Comparison of ENCODE assay signal across 10 cellular contexts in the genomic region with DNA sequence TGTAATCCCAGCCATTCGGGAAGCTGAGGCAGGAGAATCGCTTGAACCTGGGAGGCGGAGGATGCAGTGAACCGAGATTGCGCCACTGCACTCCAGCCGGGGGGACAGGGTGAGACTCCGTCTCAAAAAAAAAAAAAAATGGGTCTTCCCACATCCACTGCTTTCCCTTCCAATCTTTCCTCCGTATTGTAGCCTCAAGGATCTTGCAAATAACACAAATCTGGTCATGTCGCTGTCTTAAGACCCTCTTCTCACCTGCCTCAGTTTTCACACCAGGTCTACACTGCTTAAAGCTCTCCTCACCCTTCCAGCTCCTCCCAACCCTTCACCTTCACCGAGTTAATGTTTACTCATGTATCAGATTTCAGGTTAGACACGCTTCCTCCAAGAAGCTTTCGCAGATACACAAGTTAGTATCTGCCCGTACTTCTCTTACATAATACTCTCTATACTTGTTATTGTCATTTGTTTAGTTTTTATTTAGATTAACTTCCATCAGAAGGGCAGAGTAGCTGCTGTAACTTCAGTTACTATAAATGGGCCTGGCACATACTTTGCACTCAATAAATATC. TPM values are rescaled to one million over a fixed set of nuclear protein-coding genes. Genes with fewer than 3 reads are reported as not detected.
A peak's percentile ranks its signal among the peaks of the same experiment; 100 is the strongest.
DNase-seq lines count a peak whose midpoint lies in the region; ATAC-seq and TF ChIP-seq lines count a peak whose summit lies in the region.
"Had no signal": no experiment of that assay in that cellular context is flagged by ENCODE, and none has a peak within 500 bp of the region (broad histone marks: within the 10 kb centered on the region; RNA-seq: fewer than 3 reads in every experiment).

No MANE protein-coding gene starts in this region.

- H3K36me3 Mint-ChIP-seq in activated CD8-positive, alpha-beta T cell treated with anti-CD3 and anti-CD28 coated beads, Interleukin-2, amount 10 ng/mL, durations not matched to agents 7 days and 5 days (ENCODE audit: low read depth), result no peaks in the 10 kb centered on the region

- peak; percentile 21 for DNase-seq in Caki2 (ENCODE audit: low read depth)
- DNase-seq in MG63, result no peak
- peak; percentile 60 for DNase-seq in epithelial cell of prostate (ENCODE audit: low read depth, low spot score)
- DNase-seq in NCI-H1694 (lab: John Stamatoyannopoulos, UW), result no peak
- no peak for DNase-seq in KBM-7
- DNase-seq in activated CD8-positive, alpha-beta T cell treated with anti-CD3 and anti-CD28 coated beads, Interleukin-2, amount 10 ng/mL, durations not matched to agents 7 days and 5 days, result no peak

- CTCF ChIA-PET in activated CD8-positive, alpha-beta T cell treated with anti-CD3 and anti-CD28 coated beads, Interleukin-2, amount 10 ng/mL, durations not matched to agents 7 days and 5 days (lab: Charles Lee), result interaction anchor here (0.9 to 1.2 kb wide), 2 partner anchors 9 to 126 kb away, joined by 3 to 4 read pairs; no protein-coding TSS in a partner anchor

- peaks cover 11% of the 10 kb centered on the region for H3K4me1 ChIP-seq in parathyroid adenoma
- H3K4me1 ChIP-seq: prostate gland had no signal

- peak overlapping the region; percentile 60 for H3K4me2 ChIP-seq in parathyroid adenoma (ENCODE audit: low read length)

- no peaks in the 10 kb centered on the region for H3K9me3 ChIP-seq in MG63
- no peaks in the 10 kb centered on the region for H3K9me3 ChIP-seq in parathyroid adenoma (ENCODE audit: control insufficient read depth, low read length)
- H3K9me3 ChIP-seq: prostate gland had no signal

- no peaks in the 10 kb centered on the region for H3K27me3 Mint-ChIP-seq in activated CD8-positive, alpha-beta T cell treated with anti-CD3 and anti-CD28 coated beads, Interleukin-2, amount 10 ng/mL, durations not matched to agents 7 days and 5 days (ENCODE audit: low read depth)

- peaks cover 36% of the 10 kb centered on the region for H3K79me2 ChIP-seq in parathyroid adenoma

- H3K9me3 Mint-ChIP-seq in activated CD8-positive, alpha-beta T cell treated with anti-CD3 and anti-CD28 coated beads, Interleukin-2, amount 10 ng/mL, durations not matched to agents 7 days and 5 days (ENCODE audit: insufficient read depth), result no peaks in the 10 kb centered on the region

- no peak overlapping the region for H3K4me3 Mint-ChIP-seq in activated CD8-positive, alpha-beta T cell treated with anti-CD3 and anti-CD28 coated beads, Interleukin-2, amount 10 ng/mL, durations not matched to agents 7 days and 5 days
- H3K4me3 Mint-ChIP-seq: brain had no signal

- no peak for TF ChIP-seq CTCF in parathyroid adenoma (IDR thresholded peaks at IDR 0.05)

- H3K36me3 ChIP-seq in MG63 (peaks cover 4% of the 10 kb centered on the region), parathyroid adenoma (ENCODE audit: control insufficient read depth, insufficient read depth, low read length) (no peaks in the 10 kb centered on the region)
- H3K36me3 ChIP-seq: prostate gland had no signal

- no peak overlapping the region for H3K9ac ChIP-seq in parathyroid adenoma

- peak overlapping the region; percentile 68 for H3K27ac ChIP-seq in epithelial cell of prostate
- H3K27ac ChIP-seq in parathyroid adenoma, result peak overlapping the region; percentile 39

- H3K27ac Mint-ChIP-seq in activated CD8-positive, alpha-beta T cell treated with anti-CD3 and anti-CD28 coated beads, Interleukin-2, amount 10 ng/mL, durations not matched to agents 7 days and 5 days, result no peak overlapping the region
- H3K27ac Mint-ChIP-seq: brain had no signal

- no peaks in the 10 kb centered on the region for H3K27me3 ChIP-seq in MG63
- no peaks in the 10 kb centered on the region for H3K27me3 ChIP-seq in parathyroid adenoma (ENCODE audit: control insufficient read depth, insufficient read depth, low read length)

- peaks cover 5% of the 10 kb centered on the region for H3K4me1 Mint-ChIP-seq in activated CD8-positive, alpha-beta T cell treated with anti-CD3 and anti-CD28 coated beads, Interleukin-2, amount 10 ng/mL, durations not matched to agents 7 days and 5 days (ENCODE audit: low read depth)

- H3K4me3 ChIP-seq in MG63 (peak overlapping the region; percentile 97), parathyroid adenoma (ENCODE audit: low read depth, low read length) (peak overlapping the region; percentile 95)

- POLR2A ChIA-PET in activated CD8-positive, alpha-beta T cell treated with anti-CD3 and anti-CD28 coated beads, Interleukin-2, amount 10 ng/mL, durations not matched to agents 7 days and 5 days (lab: Charles Lee), result interaction anchor here (1.2 kb wide), 1 partner anchor 25 kb away, joined by 3 read pairs; the partner anchor contains the start of gene HDHD2

- in situ Hi-C loops in Caki2 (cut with HindIII; ENCODE audit: low pct_unique_long_range_greater_than_20kb, low sequenced_read_pairs), result no loop called here
- in situ Hi-C loops in KBM-7 (cut with MboI; ENCODE audit: low pct_unique_long_range_greater_than_20kb, low sequenced_read_pairs), result no loop called here

- ATAC-seq in HG03039 (IDR thresholded peaks at IDR 0.05; ENCODE audit: unreplicated experiment), result no peak
- ATAC-seq in activated CD8-positive, alpha-beta T cell treated with anti-CD3 and anti-CD28 coated beads, Interleukin-2, amount 10 ng/mL, durations not matched to agents 7 days and 5 days, result no peak

- H2AFZ ChIP-seq in parathyroid adenoma, result no peak overlapping the region

RNA-seq across cellular contexts. Expression of gene IER3IP1, which starts 1.5 kb away (rescaled TPM):
- 18.7 and 45.1 TPM in 2 replicates for total RNA-seq in Caki2 (2014; rRNA removed; shearing (Covaris generic); ENCODE audit: low replicate concordance)
- 18.9 and 37.7 TPM in 2 replicates for total RNA-seq in MG63 (2014; rRNA removed; shearing (Covaris generic); ENCODE audit: low replicate concordance)
- 10 to 100 TPM; 11.7 to 12.4 TPM for total RNA-seq in activated CD8-positive, alpha-beta T cell treated with anti-CD3 and anti-CD28 coated beads, Interleukin-2, amount 10 ng/mL, durations not matched to agents 7 days and 5 days

RNA-seq across cellular contexts. Expression of gene HDHD2, which starts 24.3 kb away (rescaled TPM):
- total RNA-seq in Caki2 (2014; rRNA removed; shearing (Covaris generic); ENCODE audit: low replicate concordance), result 2.2 and 2.3 TPM in 2 replicates
- 3.0 and 11.3 TPM in 2 replicates for total RNA-seq in MG63 (2014; rRNA removed; shearing (Covaris generic); ENCODE audit: low replicate concordance)
- total RNA-seq in activated CD8-positive, alpha-beta T cell treated with anti-CD3 and anti-CD28 coated beads, Interleukin-2, amount 10 ng/mL, durations not matched to agents 7 days and 5 days, result 10 to 100 TPM; 31.9 to 38.3 TPM

Comparison
In these comparisons a context has a peak if more than half of its experiments do, and no peak if none do; other contexts are left out.
1. DNase-seq: peak in Caki2 (single experiment) and epithelial cell of prostate (single experiment); none in MG63 (single experiment), NCI-H1694 (single experiment), KBM-7 (single experiment) and activated CD8-positive, alpha-beta T cell treated with anti-CD3 and anti-CD28 coated beads, Interleukin-2, amount 10 ng/mL, durations not matched to agents 7 days and 5 days (single experiment).